ENCODE assay signal across 1 cellular context in the genomic region with DNA sequence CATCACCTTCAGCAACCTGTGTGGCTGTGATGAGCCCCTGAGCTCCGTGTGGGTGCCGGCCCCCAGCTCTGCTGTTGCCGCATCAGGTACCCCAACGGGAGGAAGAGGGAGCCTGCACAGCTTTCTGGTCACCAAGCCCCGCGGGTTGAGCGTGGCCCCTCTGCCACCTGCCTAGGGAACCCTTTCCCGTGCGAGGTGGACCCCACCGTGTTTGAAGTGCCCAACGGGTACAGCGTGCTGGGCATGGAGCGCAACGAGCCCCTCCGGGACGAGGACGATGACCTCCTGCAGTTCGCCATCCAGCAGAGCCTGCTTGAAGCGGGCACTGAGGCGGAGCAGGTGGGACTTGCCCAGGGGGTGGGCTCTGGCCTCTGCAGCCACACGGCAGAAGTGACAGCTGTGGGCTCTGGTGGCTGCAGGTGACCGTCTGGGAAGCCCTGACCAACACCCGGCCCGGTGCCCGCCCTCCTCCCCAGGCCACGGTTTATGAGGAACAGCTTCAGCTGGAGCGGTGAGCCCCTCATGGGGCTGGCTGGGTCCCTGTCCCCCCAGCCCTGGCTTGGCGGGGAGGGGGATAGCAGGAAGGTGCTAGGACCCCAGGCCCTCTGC.
A peak's percentile ranks its signal among the peaks of the same experiment; 100 is the strongest.
TF ChIP-seq lines count a peak whose summit lies in the region.

No MANE protein-coding gene starts in this region.

TF ChIP-seq in endothelial cell of umbilical vein, 7 proteins besides CTCF, POLR2A, EP300 and RAD21:
- TF ChIP-seq EZH2 (IDR thresholded peaks at IDR 0.05; ENCODE audit: borderline replicate concordance, low read depth, low read length, severe bottlenecking) (no peak), POLR2AphosphoS5 (IDR thresholded peaks at IDR 0.05; ENCODE audit: insufficient read depth, low read depth, low read length) (peak; percentile 23)
